10 cellular contexts compared by ENCODE assay signal in genomic region chr1:169309178-169310166, GRCh38. TPM values are rescaled to one million over a fixed set of nuclear protein-coding genes. Genes with fewer than 3 reads are reported as not detected.
DNase-seq lines count a peak whose midpoint lies in the region; ATAC-seq and TF ChIP-seq lines count a peak whose summit lies in the region.
"Had no signal": no experiment of that assay in that cellular context is flagged by ENCODE, and none has a peak within 500 bp of the region (broad histone marks: within the 10 kb centered on the region; RNA-seq: fewer than 3 reads in every experiment).

No MANE protein-coding gene starts in this region.

- DNase-seq in COR-L47 (lab: John Stamatoyannopoulos, UW) (peak; percentile 30), erythroblast (lab: John Stamatoyannopoulos, UW) (peak; percentile 86 to 93), occipital lobe (lab: John Stamatoyannopoulos, UW) (no peak), SK-N-DZ (ENCODE audit: low spot score) (no peak), NCI-H1092 (lab: John Stamatoyannopoulos, UW) (no peak)
- DNase-seq in stimulated activated CD4-positive, alpha-beta T cell treated with anti-CD3 and anti-CD28 coated beads, Interleukin-1b, Interleukin-23, amount 100 ng/mL, for 48 hours: no peak
- DNase-seq: posterior cingulate gyrus had no signal

- ATAC-seq in GM19455 (IDR thresholded peaks at IDR 0.05; ENCODE audit: unreplicated experiment) (peak; percentile 67), HG03521 (IDR thresholded peaks at IDR 0.05; ENCODE audit: unreplicated experiment) (peak; percentile 64)
- ATAC-seq: Panc1 had no signal

- peak; percentile 62 for TF ChIP-seq POLR2A in erythroblast (IDR thresholded peaks at IDR 0.05; ENCODE audit: low read length)

RNA-seq across cellular contexts. Expression of gene NME7, which starts 58.1 kb away (rescaled TPM):
- 40.9 TPM for total RNA-seq in occipital lobe
- polyA plus RNA-seq in SK-N-DZ (2014; cell fraction: cytosol; rRNA removed): 34.3 and 40.0 TPM in 2 replicates
- 12.5 and 18.6 TPM in 2 replicates for polyA plus RNA-seq in SK-N-DZ (2014; cell fraction: nucleus; rRNA removed)

RNA-seq across cellular contexts. Expression of gene BLZF1, which starts 58.5 kb away (rescaled TPM):
- total RNA-seq in occipital lobe: 37.3 TPM
- 8.4 and 11.6 TPM in 2 replicates for polyA plus RNA-seq in SK-N-DZ (2014; cell fraction: cytosol; rRNA removed)
- 17.0 and 19.7 TPM in 2 replicates for polyA plus RNA-seq in SK-N-DZ (2014; cell fraction: nucleus; rRNA removed)

Comparison
In these comparisons a context has a peak if more than half of its experiments do, and no peak if none do; other contexts are left out.
1. DNase-seq: peak in COR-L47 (single experiment) and erythroblast (2 of 2); none in occipital lobe (single experiment), stimulated activated CD4-positive, alpha-beta T cell treated with anti-CD3 and anti-CD28 coated beads, Interleukin-1b, Interleukin-23, amount 100 ng/mL, for 48 hours (single experiment), SK-N-DZ (single experiment) and NCI-H1092 (single experiment).